9 cellular contexts compared by ENCODE assay signal in the genomic region with DNA sequence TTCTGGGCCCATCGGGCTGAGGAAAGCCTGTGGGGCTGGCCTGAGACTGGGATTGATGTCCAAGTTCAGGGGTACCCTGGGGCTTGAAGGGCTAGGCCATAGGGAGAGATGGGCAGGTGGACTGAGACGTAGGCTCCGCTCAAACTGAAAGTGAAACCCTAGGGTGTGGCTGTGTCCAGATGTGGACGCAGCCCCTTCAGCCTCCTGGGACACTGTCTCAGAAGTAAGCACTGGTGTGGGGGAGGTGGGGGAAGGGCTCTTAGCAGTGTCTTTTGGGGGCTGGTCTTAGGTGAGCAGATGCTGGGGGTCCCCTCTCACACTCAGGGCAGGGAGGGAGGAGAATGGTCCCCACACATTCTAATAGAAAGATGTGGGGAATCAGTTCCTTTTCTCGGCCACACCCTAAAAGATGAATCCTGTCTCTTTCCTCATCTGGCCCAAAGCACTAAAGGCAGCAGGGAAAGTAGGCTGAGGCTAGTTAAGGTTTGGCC. TPM values are rescaled to one million over a fixed set of nuclear protein-coding genes. Genes with fewer than 3 reads are reported as not detected.
DNase-seq lines count a peak whose midpoint lies in the region; ATAC-seq, FAIRE-seq and TF ChIP-seq lines count a peak whose summit lies in the region.
"Had no signal": no experiment of that assay in that cellular context is flagged by ENCODE, and none has a peak within 500 bp of the region (broad histone marks: within the 10 kb centered on the region; RNA-seq: fewer than 3 reads in every experiment).

No MANE protein-coding gene starts in this region.

- H3K36me3 ChIP-seq in GM12878 (ENCODE audit: control insufficient read depth in 2 of 2, insufficient read depth in 2 of 2, low read length in 1 of 2) (peaks cover 0 to 3% of the 10 kb centered on the region in 2 experiments; a peak in 2 of 4 replicates), neutrophil (peaks cover 55% of the 10 kb centered on the region)
- H3K36me3 ChIP-seq: HAP-1 had no signal

- 1% methylated on average over 5 of the region's 5 CpGs for WGBS in GM12878 (ENCODE audit: insufficient coverage, insufficient replicate concordance, low lambda C conversion rate, missing lambda C conversion rate)

- FAIRE-seq in GM12878 (lab: Jason Lieb, UNC) = peak; percentile 79

- POLR2A ChIA-PET in GM12878 (lab: Charles Lee) = interaction anchor here (0.5 to 11.4 kb wide), 12 partner anchors 20 to 186 kb away, joined by 3 to 140 read pairs (median 8); a partner anchor contains a TSS

- H3K36me3 Mint-ChIP-seq in mesothelial cell of epicardium = no peaks in the 10 kb centered on the region

- no peaks in the 10 kb centered on the region for H4K20me1 ChIP-seq in GM12878 (ENCODE audit: control insufficient read depth, insufficient read depth)

- no peak overlapping the region for H3K4me3 Mint-ChIP-seq in mesothelial cell of epicardium

- in situ Hi-C loops in GM12878 (cut with MboI) = no loop called here

- RAD21 ChIA-PET in GM12878 (lab: Charles Lee; ENCODE audit: unreplicated experiment) = interaction anchor here (0.8 to 10.1 kb wide), 4 partner anchors 6 to 84 kb away, joined by 4 to 225 read pairs (median 17); a partner anchor contains a TSS

- no peaks in the 10 kb centered on the region for H3K9me3 Mint-ChIP-seq in mesothelial cell of epicardium

- ATAC-seq in GM12878 = peak; percentile 40

- BruUV-seq in GM12878 (replicated peaks; lab: Mats Ljungman, UMichigan) = no TSS peak

- SMC1A ChIA-PET in GM12878 (lab: Charles Lee; ENCODE audit: uncharacterized antibody, unreplicated experiment) = interaction anchor here (0.7 to 11.4 kb wide), 8 partner anchors 9 to 150 kb away, joined by 3 to 201 read pairs (median 8); a partner anchor contains a TSS

- H3K9me3 ChIP-seq in GM12878 (replicated peaks; ENCODE audit: control insufficient read depth, insufficient read depth, low read length) = no peaks in the 10 kb centered on the region
- no peaks in the 10 kb centered on the region for H3K9me3 ChIP-seq in neutrophil
- H3K9me3 ChIP-seq: HAP-1 had no signal

- peak overlapping the region; percentile 100 for H3K4me2 ChIP-seq in GM12878 (ENCODE audit: control insufficient read depth, insufficient read depth)

- no peaks in the 10 kb centered on the region for H3K27me3 ChIP-seq in GM12878 (replicated peaks in 1 of 2; ENCODE audit: control insufficient read depth in 2 of 2, insufficient read depth in 2 of 2, low read length in 1 of 2)
- H3K27me3 ChIP-seq in neutrophil = no peaks in the 10 kb centered on the region

- intact Hi-C loops in GM12878 (cut with micrococcal nuclease; ENCODE audit: unreplicated experiment) = loop anchor here (5.0 kb wide), 1 partner anchor 90 kb away; a partner anchor contains a TSS

- DNase-seq in Jurkat, Clone E6-1 (ENCODE audit: low read depth, low spot score) = no peak
- peak; percentile 54 for DNase-seq in GM12878 (ENCODE audit: low read depth, low spot score)
- no peak for DNase-seq in D341Med (ENCODE audit: low spot score)
- DNase-seq in NCI-H1694 treated with DMSO at 0.1 percent for 48 hours (lab: John Stamatoyannopoulos, UW) = no peak
- DNase-seq in mesothelial cell of epicardium (ENCODE audit: low spot score in 2 of 2, unreplicated experiment in 2 of 2) = no peak
- DNase-seq in medulla oblongata (ENCODE audit: extremely low spot score) = no peak

- H3K27ac Mint-ChIP-seq in mesothelial cell of epicardium = no peak overlapping the region

- peaks cover 38% of the 10 kb centered on the region for H3K27me3 Mint-ChIP-seq in mesothelial cell of epicardium (ENCODE audit: low read depth)

- H3K4me3 ChIP-seq in GM08714 (ENCODE audit: low read length) (peak overlapping the region; percentile 52; the same call in 1 of the 2 replicates), GM12878 (peak overlapping the region; percentile 89), neutrophil (ENCODE audit: low read depth in 1 of 2, low read length in 1 of 2) (peak overlapping the region; percentile 74 to 94)
- H3K4me3 ChIP-seq in Jurkat, Clone E6-1 (ENCODE audit: low read length) = peak overlapping the region; percentile 81
- H3K4me3 ChIP-seq: HAP-1 had no signal

- TF ChIP-seq EP300 in GM12878 (IDR thresholded peaks at IDR 0.05; ENCODE audit: borderline replicate concordance in 1 of 2, control insufficient read depth in 1 of 2, low read depth in 2 of 2, low read length in 2 of 2) = peak; percentile 38 to 45; a peak in 2 of 4 replicates

- H3K4me1 ChIP-seq in GM12878 (ENCODE audit: control insufficient read depth, insufficient read depth, low read length) = peaks cover 74% of the 10 kb centered on the region
- H3K4me1 ChIP-seq in neutrophil (ENCODE audit: control insufficient read depth in 1 of 2, insufficient read depth in 1 of 2, low read depth in 1 of 2, low read length in 1 of 2) = peaks cover 62 to 94% of the 10 kb centered on the region in 2 experiments
- H3K4me1 ChIP-seq: HAP-1 had no signal

- TF ChIP-seq CTCF in GM12878 (IDR thresholded peaks at IDR 0.05 in 2 of 3, conservative IDR thresholded peaks at IDR 0.05 in 1 of 3; ENCODE audit: control insufficient read depth in 2 of 3, extremely low read depth in 1 of 3, insufficient read depth in 1 of 3, low read depth in 3 of 3, low read length in 3 of 3) (no peak), neutrophil (IDR thresholded peaks at IDR 0.05) (no peak), mesothelial cell of epicardium (IDR thresholded peaks at IDR 0.05; ENCODE audit: unreplicated experiment) (no peak)

- H3K79me2 ChIP-seq in GM12878 (ENCODE audit: control insufficient read depth, insufficient read depth, low read length) = peaks cover 90% of the 10 kb centered on the region

- no peak for TF ChIP-seq POLR2A in GM12878 (IDR thresholded peaks at IDR 0.05; ENCODE audit: low read depth, low read length)

- H2AFZ ChIP-seq in GM12878 (ENCODE audit: control insufficient read depth, low read depth, low read length) = no peak overlapping the region

- CTCF ChIA-PET in GM12878 (lab: Yijun Ruan, JAX) = interaction anchor here (0.6 to 12.8 kb wide), 11 partner anchors 7 to 185 kb away, joined by 3 to 429 read pairs (median 10); a partner anchor contains a TSS

- peaks cover 10% of the 10 kb centered on the region for H3K4me1 Mint-ChIP-seq in mesothelial cell of epicardium

- H3K27ac ChIP-seq in GM12878 (ENCODE audit: control insufficient read depth, insufficient read depth) (peak overlapping the region; percentile 100), neutrophil (peak overlapping the region; percentile 99)

- TF ChIP-seq RAD21 in GM12878 (IDR thresholded peaks at IDR 0.05; ENCODE audit: insufficient read depth, low read depth, low read length) = no peak

- peak overlapping the region; percentile 92 for H3K9ac ChIP-seq in GM12878 (ENCODE audit: control insufficient read depth, insufficient read depth, low read length)

TF ChIP-seq in GM12878, 131 proteins besides CTCF, POLR2A, EP300 and RAD21 (continues in another document):
- TF ChIP-seq, protein P1, sequence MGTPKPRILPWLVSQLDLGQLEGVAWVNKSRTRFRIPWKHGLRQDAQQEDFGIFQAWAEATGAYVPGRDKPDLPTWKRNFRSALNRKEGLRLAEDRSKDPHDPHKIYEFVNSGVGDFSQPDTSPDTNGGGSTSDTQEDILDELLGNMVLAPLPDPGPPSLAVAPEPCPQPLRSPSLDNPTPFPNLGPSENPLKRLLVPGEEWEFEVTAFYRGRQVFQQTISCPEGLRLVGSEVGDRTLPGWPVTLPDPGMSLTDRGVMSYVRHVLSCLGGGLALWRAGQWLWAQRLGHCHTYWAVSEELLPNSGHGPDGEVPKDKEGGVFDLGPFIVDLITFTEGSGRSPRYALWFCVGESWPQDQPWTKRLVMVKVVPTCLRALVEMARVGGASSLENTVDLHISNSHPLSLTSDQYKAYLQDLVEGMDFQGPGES (IDR thresholded peaks at IDR 0.05) = no peak

RNA-seq across cellular contexts. Expression of a gene that starts 5.5 kb away (rescaled TPM):
- polyA plus RNA-seq in Jurkat, Clone E6-1 (2012; ENCODE audit: insufficient read depth, insufficient read length) = 276 TPM
- total RNA-seq in GM12878 (2013; cell fraction: nucleolus; rRNA removed) = 71.5 and 77.3 TPM in 2 replicates
- total RNA-seq in GM12878 (2014; rRNA removed) (19.2 and 22.6 TPM in 2 replicates), GM12878 (2014; rRNA removed; fragmentation: Illumina TruSeq; extraction: Trizol) (17.0 and 18.5 TPM in 2 replicates), GM12878 (2021) (99.2 and 108 TPM in 2 replicates), mesothelial cell of epicardium (3.0 to 3.7 TPM (median 3.6 TPM) in 3 replicates)
- polyA plus RNA-seq in GM12878 (2011; ENCODE audit: low read depth) = 36.3 TPM
- polyA plus RNA-seq in GM12878 (2011; rRNA removed) (7.7 and 11.5 TPM in 2 replicates), GM12878 (2014; fragmentation: Illumina TruSeq; extraction: Trizol) (18.4 and 53.7 TPM in 2 replicates), GM12878 (2014; fragmentation: Nextera tagmentation; extraction: Ambion mirVana) (1 to 10 TPM; 3.3 to 3.5 TPM), GM12878 (2014; rRNA removed) (52.2 and 65.7 TPM in 2 replicates), GM12878 (2016; fragmentation: Nextera tagmentation; extraction: Ambion mirVana) (10 to 100 TPM; 11.7 to 20.5 TPM)
- 15.8 and 17.6 TPM in 2 replicates for polyA plus RNA-seq in GM12878 (2011; cell fraction: cytosol; rRNA removed)
- polyA plus RNA-seq in GM12878 (2011; cell fraction: nucleus; rRNA removed) = 109 and 161 TPM in 2 replicates
- polyA plus RNA-seq in GM12878 (2012) = 75.5 and 83.6 TPM in 2 replicates
- 15.3 and 20.4 TPM in 2 replicates for polyA minus RNA-seq in GM12878 (2011; rRNA and poly(A)+ RNA removed)
- polyA minus RNA-seq in GM12878 (2011; cell fraction: cytosol; rRNA and poly(A)+ RNA removed) = 18.3 and 18.7 TPM in 2 replicates
- polyA minus RNA-seq in GM12878 (2011; cell fraction: nucleus; rRNA and poly(A)+ RNA removed) = 21.4 and 41.3 TPM in 2 replicates

RNA-seq across cellular contexts. Expression of a gene that starts 34.7 kb away (rescaled TPM):
- not detected for polyA plus RNA-seq in Jurkat, Clone E6-1 (2012; ENCODE audit: insufficient read depth, insufficient read length)
- total RNA-seq in GM12878 (2013; cell fraction: nucleolus; rRNA removed) = 0.24 TPM in 1 of 2 replicates, not detected in the other
- total RNA-seq in GM12878 (2014; rRNA removed) (0.11 TPM in 1 of 2 replicates, not detected in the other), GM12878 (2014; rRNA removed; fragmentation: Illumina TruSeq; extraction: Trizol) (not detected in 2 replicates), GM12878 (2021) (0.13 and 0.21 TPM in 2 replicates), mesothelial cell of epicardium (not detected in 3 replicates)
- 0.24 TPM for polyA plus RNA-seq in GM12878 (2011; ENCODE audit: low read depth)
- polyA plus RNA-seq in GM12878 (2011; rRNA removed) (0.03 TPM in 1 of 2 replicates, not detected in the other), GM12878 (2014; fragmentation: Illumina TruSeq; extraction: Trizol) (not detected in 2 replicates), GM12878 (2014; fragmentation: Nextera tagmentation; extraction: Ambion mirVana) (under 1 TPM; 0.11 to 0.13 TPM), GM12878 (2014; rRNA removed) (0.06 TPM in 1 of 2 replicates, not detected in the other), GM12878 (2016; fragmentation: Nextera tagmentation; extraction: Ambion mirVana) (under 1 TPM in 1 of 2 experiments, not detected in 1; 0.35 TPM)
- not detected in 2 replicates for polyA plus RNA-seq in GM12878 (2011; cell fraction: cytosol; rRNA removed)
- 0.06 and 0.10 TPM in 2 replicates for polyA plus RNA-seq in GM12878 (2011; cell fraction: nucleus; rRNA removed)
- polyA plus RNA-seq in GM12878 (2012) = 0.29 and 0.32 TPM in 2 replicates
- not detected in 2 replicates for polyA minus RNA-seq in GM12878 (2011; rRNA and poly(A)+ RNA removed)
- not detected in 2 replicates for polyA minus RNA-seq in GM12878 (2011; cell fraction: cytosol; rRNA and poly(A)+ RNA removed)
- not detected in 2 replicates for polyA minus RNA-seq in GM12878 (2011; cell fraction: nucleus; rRNA and poly(A)+ RNA removed)
